Comparison of ENCODE assay signal across 1 cellular context in genomic region chr3:103381286-103381685, GRCh38.
TF ChIP-seq lines count a peak whose summit lies in the region.

No MANE protein-coding gene starts in this region.

TF ChIP-seq in SK-N-SH, 30 proteins besides CTCF, POLR2A, EP300 and RAD21 (continued from another document):
- TF ChIP-seq EZH2phosphoT487 (IDR thresholded peaks at IDR 0.05; ENCODE audit: borderline replicate concordance, low read depth) (no peak), NFIC (IDR thresholded peaks at IDR 0.05; ENCODE audit: borderline replicate concordance) (no peak)
TF ChIP-seq in SK-N-SH: peak in this region for 0.
